Comparison of ENCODE assay signal across 20 cellular contexts in the genomic region with DNA sequence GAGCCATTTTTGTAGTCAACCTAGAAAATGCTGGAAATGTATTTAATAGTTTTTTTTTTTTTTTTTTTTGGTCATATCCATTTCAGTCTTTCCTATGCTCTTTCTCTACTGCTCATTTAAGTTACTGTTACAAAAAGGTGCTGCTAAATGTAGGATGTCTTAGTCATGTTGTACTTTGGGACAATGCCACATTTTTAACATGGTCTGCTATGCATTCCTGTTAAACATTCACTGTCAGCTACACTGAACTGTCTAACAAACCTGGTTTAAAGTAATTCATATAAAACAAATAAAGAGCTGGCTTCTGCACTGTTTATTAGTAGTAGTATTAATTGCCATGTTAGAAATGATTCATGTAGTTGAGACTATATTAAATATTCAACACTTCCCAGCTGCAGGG.
A peak's percentile ranks its signal among the peaks of the same experiment; 100 is the strongest.
DNase-seq lines count a peak whose midpoint lies in the region; ATAC-seq and TF ChIP-seq lines count a peak whose summit lies in the region.
"Had no signal": no experiment of that assay in that cellular context is flagged by ENCODE, and none has a peak within 500 bp of the region (broad histone marks: within the 10 kb centered on the region; RNA-seq: fewer than 3 reads in every experiment).

No MANE protein-coding gene starts in this region.

- H3K9me1 ChIP-seq in IMR-90 (ENCODE audit: insufficient read depth, low read length) = no peaks in the 10 kb centered on the region; the same call in 1 of the 2 replicates

- H2AK9ac ChIP-seq in IMR-90 (replicated peaks; ENCODE audit: low read depth, low read length, poor library complexity) = no peak overlapping the region

- H3K79me1 ChIP-seq in IMR-90 (ENCODE audit: low read depth in 1 of 2, low read length in 2 of 2) = no peaks in the 10 kb centered on the region

- H3K9me3 Mint-ChIP-seq in Calu3 (ENCODE audit: low read depth, unreplicated experiment) = no peaks in the 10 kb centered on the region
- H3K9me3 Mint-ChIP-seq: activated naive CD4-positive, alpha-beta T cell treated with anti-CD3 and anti-CD28 coated beads, Interleukin-2, amount 50 U/mL, for 24 hours; nephron progenitor cell had no signal

- H3K18ac ChIP-seq in IMR-90 (ENCODE audit: low read depth, low read length) = peak overlapping the region; percentile 43; the same call in 1 of the 2 replicates

- peaks cover 4% of the 10 kb centered on the region for H3K4me1 ChIP-seq in IMR-90 (ENCODE audit: control insufficient read depth, insufficient read depth, low read length)
- H3K4me1 ChIP-seq: gastrocnemius medialis, left lung, parathyroid adenoma, thyroid gland had no signal

- ATAC-seq in IMR-90 (ENCODE audit: low read depth) = peak; percentile 87
- ATAC-seq: gastrocnemius medialis, left lung had no signal

- peaks cover 10% of the 10 kb centered on the region for H3K36me3 ChIP-seq in IMR-90 (ENCODE audit: control insufficient read depth, insufficient read depth, low read length)

- no peaks in the 10 kb centered on the region for H3K4me1 Mint-ChIP-seq in Calu3 (ENCODE audit: low read depth, unreplicated experiment)
- H3K4me1 Mint-ChIP-seq: activated naive CD4-positive, alpha-beta T cell treated with anti-CD3 and anti-CD28 coated beads, Interleukin-2, amount 50 U/mL, for 24 hours; nephron progenitor cell had no signal

- H3K9me3 ChIP-seq in IMR-90 (ENCODE audit: control insufficient read depth, insufficient read depth, low read length) = no peaks in the 10 kb centered on the region
- H3K9me3 ChIP-seq: gastrocnemius medialis, left lung, thyroid gland had no signal

- DNase-seq in AG10803 (ENCODE audit: low read depth) (peak; percentile 40), IMR-90 (peak; percentile 86), epithelial cell of proximal tubule (ENCODE audit: low read depth) (peak; percentile 67), kidney tubule cell (ENCODE audit: low spot score) (peak; percentile 75), Calu3 (no peak), NCI-H2196 (lab: John Stamatoyannopoulos, UW; ENCODE audit: unreplicated experiment) (no peak)
- DNase-seq in activated CD4-positive, alpha-beta T cell treated with anti-CD3 and anti-CD28 coated beads for 1 hour = no peak
- DNase-seq: activated CD4-positive, alpha-beta T cell treated with anti-CD3 and anti-CD28 coated beads for 4 hours; dermis blood vessel endothelial cell; DMS79 treated with DMSO at 0.1 percent for 48 hours; gastrocnemius medialis; left lung; NCI-H2171 treated with DMSO at 0.1 percent for 48 hours; NCI-H69; nephron progenitor cell; small intestine; stimulated activated naive CD4-positive, alpha-beta T cell treated with Interleukin-2 at 50 U/mL for 16 hours; thyroid gland had no signal

- H2BK120ac ChIP-seq in IMR-90 (ENCODE audit: low read depth, low read length) = no peak overlapping the region

- dilution Hi-C loops in IMR-90 (cut with HindIII; ENCODE audit: low sequenced_read_pairs, unreplicated experiment) = no loop called here

- H2AFZ ChIP-seq in IMR-90 (replicated peaks; ENCODE audit: low read length, poor library complexity) = no peak overlapping the region
- H2AFZ ChIP-seq: parathyroid adenoma had no signal

- peak overlapping the region; percentile 42 for H2BK5ac ChIP-seq in IMR-90 (ENCODE audit: low read depth, low read length, poor library complexity, severe bottlenecking)

- POLR2A ChIA-PET in IMR-90 (lab: Charles Lee; ENCODE audit: unreplicated experiment) = no interaction called here

- H3K4me3 ChIP-seq in AG10803 (ENCODE audit: low read length) = no peak overlapping the region
- no peak overlapping the region for H3K4me3 ChIP-seq in IMR-90 (ENCODE audit: insufficient read depth, low read depth, low read length)
- no peak overlapping the region for H3K4me3 ChIP-seq in epithelial cell of proximal tubule (ENCODE audit: low read depth, low read length)
- H3K4me3 ChIP-seq: gastrocnemius medialis, left lung, thyroid gland had no signal

- H2AK5ac ChIP-seq in IMR-90 (ENCODE audit: low read depth, low read length) = no peak overlapping the region

- no peak overlapping the region for H3K9ac ChIP-seq in IMR-90 (ENCODE audit: low read depth, low read length)
- H3K9ac ChIP-seq: parathyroid adenoma had no signal

- H3K27me3 ChIP-seq in IMR-90 (ENCODE audit: control insufficient read depth, insufficient read depth, low read length) = no peaks in the 10 kb centered on the region
- H3K27me3 ChIP-seq: gastrocnemius medialis, left lung, thyroid gland had no signal

- no peak overlapping the region for H2BK15ac ChIP-seq in IMR-90 (ENCODE audit: low read depth, low read length)

- no peak overlapping the region for H3K27ac Mint-ChIP-seq in Calu3 (ENCODE audit: unreplicated experiment)
- H3K27ac Mint-ChIP-seq: activated naive CD4-positive, alpha-beta T cell treated with anti-CD3 and anti-CD28 coated beads, Interleukin-2, amount 50 U/mL, for 24 hours; nephron progenitor cell had no signal

- no peak overlapping the region for H2BK20ac ChIP-seq in IMR-90 (ENCODE audit: low read depth, low read length)

- intact Hi-C loops in IMR-90 (cut with micrococcal nuclease) = no loop called here
- intact Hi-C loops in Calu3 (cut with micrococcal nuclease; ENCODE audit: unreplicated experiment) = no loop called here

- no peak overlapping the region for H4K5ac ChIP-seq in IMR-90 (ENCODE audit: low read depth, low read length)

- no peak for TF ChIP-seq CTCF in AG10803 (conservative IDR thresholded peaks at IDR 0.05; ENCODE audit: low read length)
- TF ChIP-seq CTCF in IMR-90 (conservative IDR thresholded peaks at IDR 0.05; ENCODE audit: low read depth, low read length) = no peak
- no peak for TF ChIP-seq CTCF in epithelial cell of proximal tubule (conservative IDR thresholded peaks at IDR 0.05; ENCODE audit: low read depth, low read length)
- TF ChIP-seq CTCF in Calu3 (IDR thresholded peaks at IDR 0.05; ENCODE audit: unreplicated experiment) = no peak

- H3K56ac ChIP-seq in IMR-90 (ENCODE audit: extremely low read depth, insufficient read depth, low read length) = no peak overlapping the region

- H3K4me2 ChIP-seq in IMR-90 (ENCODE audit: low read depth, low read length) = no peak overlapping the region; the same call in 1 of the 2 replicates

- CTCF ChIA-PET in IMR-90 (lab: Yijun Ruan, JAX) = no interaction called here
- CTCF ChIA-PET in Calu3 (lab: Charles Lee) = interaction anchor here (0.9 kb wide), 1 partner anchor 10 kb away, joined by 5 read pairs; no protein-coding TSS in a partner anchor

- no peak for TF ChIP-seq RAD21 in IMR-90 (IDR thresholded peaks at IDR 0.05; ENCODE audit: low read length)

- H3K23ac ChIP-seq in IMR-90 (ENCODE audit: low read depth, low read length) = no peak overlapping the region

- no peaks in the 10 kb centered on the region for H3K27me3 Mint-ChIP-seq in Calu3 (ENCODE audit: unreplicated experiment)
- H3K27me3 Mint-ChIP-seq: activated naive CD4-positive, alpha-beta T cell treated with anti-CD3 and anti-CD28 coated beads, Interleukin-2, amount 50 U/mL, for 24 hours had no signal

- no peak overlapping the region; the same call in 1 of the 2 replicates for H4K91ac ChIP-seq in IMR-90 (ENCODE audit: insufficient read depth, low read depth, low read length)

- no peak overlapping the region for H3K4ac ChIP-seq in IMR-90 (ENCODE audit: low read depth, low read length)

- no peak overlapping the region for H3K4me3 Mint-ChIP-seq in Calu3 (ENCODE audit: low read depth, unreplicated experiment)
- H3K4me3 Mint-ChIP-seq: activated naive CD4-positive, alpha-beta T cell treated with anti-CD3 and anti-CD28 coated beads, Interleukin-2, amount 50 U/mL, for 24 hours; nephron progenitor cell had no signal

- TF ChIP-seq POLR2A in IMR-90 (IDR thresholded peaks at IDR 0.05; ENCODE audit: low read depth, low read length) = no peak

- no peaks in the 10 kb centered on the region for H4K20me1 ChIP-seq in IMR-90 (ENCODE audit: insufficient read depth, low read length)

- H3K36me3 Mint-ChIP-seq in Calu3 (ENCODE audit: insufficient read depth, unreplicated experiment) = no peaks in the 10 kb centered on the region

- no peak overlapping the region for H3K27ac ChIP-seq in IMR-90 (ENCODE audit: insufficient read depth, low read length)
- H3K27ac ChIP-seq: gastrocnemius medialis, left lung, parathyroid adenoma, thyroid gland had no signal

- in situ Hi-C loops in IMR-90 (cut with MboI; ENCODE audit: low sequenced_read_pairs) = no loop called here

- no peak overlapping the region for H4K8ac ChIP-seq in IMR-90 (ENCODE audit: low read depth in 2 of 2, low read length in 2 of 2)

- BruUV-seq in IMR-90 (replicated peaks; lab: Mats Ljungman, UMichigan) (no TSS peak), Calu3 (replicated peaks; lab: Mats Ljungman, UMichigan) (no TSS peak)

- H3K14ac ChIP-seq in IMR-90 (replicated peaks; ENCODE audit: low read depth, low read length) = no peak overlapping the region

TF ChIP-seq in IMR-90, 13 proteins besides CTCF, POLR2A, EP300 and RAD21:
- no peak for TF ChIP-seq NFE2L2 (IDR thresholded peaks at IDR 0.05; ENCODE audit: low read depth, low read length)
- TF ChIP-seq FOS (IDR thresholded peaks at IDR 0.05; ENCODE audit: low read depth, low read length) = no peak
- TF ChIP-seq, protein P1, sequence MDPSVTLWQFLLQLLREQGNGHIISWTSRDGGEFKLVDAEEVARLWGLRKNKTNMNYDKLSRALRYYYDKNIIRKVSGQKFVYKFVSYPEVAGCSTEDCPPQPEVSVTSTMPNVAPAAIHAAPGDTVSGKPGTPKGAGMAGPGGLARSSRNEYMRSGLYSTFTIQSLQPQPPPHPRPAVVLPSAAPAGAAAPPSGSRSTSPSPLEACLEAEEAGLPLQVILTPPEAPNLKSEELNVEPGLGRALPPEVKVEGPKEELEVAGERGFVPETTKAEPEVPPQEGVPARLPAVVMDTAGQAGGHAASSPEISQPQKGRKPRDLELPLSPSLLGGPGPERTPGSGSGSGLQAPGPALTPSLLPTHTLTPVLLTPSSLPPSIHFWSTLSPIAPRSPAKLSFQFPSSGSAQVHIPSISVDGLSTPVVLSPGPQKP (IDR thresholded peaks at IDR 0.05; ENCODE audit: borderline replicate concordance, low read depth, low read length) = no peak
- TF ChIP-seq MAZ (IDR thresholded peaks at IDR 0.05; ENCODE audit: borderline replicate concordance, low read depth, low read length) = no peak
- TF ChIP-seq RFX5 (IDR thresholded peaks at IDR 0.05; ENCODE audit: low read depth, low read length) = no peak
- no peak for TF ChIP-seq CEBPB (IDR thresholded peaks at IDR 0.05; ENCODE audit: low read depth, low read length)
- TF ChIP-seq BHLHE40 (IDR thresholded peaks at IDR 0.05; ENCODE audit: low read depth, low read length) = no peak
- no peak for TF ChIP-seq RCOR1 (IDR thresholded peaks at IDR 0.05; ENCODE audit: insufficient replicate concordance, low read length)
- TF ChIP-seq SMC3 (IDR thresholded peaks at IDR 0.05; ENCODE audit: low read depth, low read length) = no peak
- no peak for TF ChIP-seq CHD1 (IDR thresholded peaks at IDR 0.05; ENCODE audit: low read depth, low read length)
- TF ChIP-seq MAFK (IDR thresholded peaks at IDR 0.05; ENCODE audit: low read depth, low read length) = no peak
- TF ChIP-seq MXI1 (IDR thresholded peaks at IDR 0.05; ENCODE audit: borderline replicate concordance, low read depth, low read length) = no peak

Comparison
In these comparisons a context has a peak if more than half of its experiments do, and no peak if none do; other contexts are left out.
1. DNase-seq: peak in AG10803 (single experiment), IMR-90 (single experiment), epithelial cell of proximal tubule (single experiment) and kidney tubule cell (single experiment); none in Calu3 (single experiment), activated CD4-positive, alpha-beta T cell treated with anti-CD3 and anti-CD28 coated beads for 1 hour (single experiment) and NCI-H2196 (single experiment).